8 cellular contexts compared by ENCODE assay signal in the genomic region with DNA sequence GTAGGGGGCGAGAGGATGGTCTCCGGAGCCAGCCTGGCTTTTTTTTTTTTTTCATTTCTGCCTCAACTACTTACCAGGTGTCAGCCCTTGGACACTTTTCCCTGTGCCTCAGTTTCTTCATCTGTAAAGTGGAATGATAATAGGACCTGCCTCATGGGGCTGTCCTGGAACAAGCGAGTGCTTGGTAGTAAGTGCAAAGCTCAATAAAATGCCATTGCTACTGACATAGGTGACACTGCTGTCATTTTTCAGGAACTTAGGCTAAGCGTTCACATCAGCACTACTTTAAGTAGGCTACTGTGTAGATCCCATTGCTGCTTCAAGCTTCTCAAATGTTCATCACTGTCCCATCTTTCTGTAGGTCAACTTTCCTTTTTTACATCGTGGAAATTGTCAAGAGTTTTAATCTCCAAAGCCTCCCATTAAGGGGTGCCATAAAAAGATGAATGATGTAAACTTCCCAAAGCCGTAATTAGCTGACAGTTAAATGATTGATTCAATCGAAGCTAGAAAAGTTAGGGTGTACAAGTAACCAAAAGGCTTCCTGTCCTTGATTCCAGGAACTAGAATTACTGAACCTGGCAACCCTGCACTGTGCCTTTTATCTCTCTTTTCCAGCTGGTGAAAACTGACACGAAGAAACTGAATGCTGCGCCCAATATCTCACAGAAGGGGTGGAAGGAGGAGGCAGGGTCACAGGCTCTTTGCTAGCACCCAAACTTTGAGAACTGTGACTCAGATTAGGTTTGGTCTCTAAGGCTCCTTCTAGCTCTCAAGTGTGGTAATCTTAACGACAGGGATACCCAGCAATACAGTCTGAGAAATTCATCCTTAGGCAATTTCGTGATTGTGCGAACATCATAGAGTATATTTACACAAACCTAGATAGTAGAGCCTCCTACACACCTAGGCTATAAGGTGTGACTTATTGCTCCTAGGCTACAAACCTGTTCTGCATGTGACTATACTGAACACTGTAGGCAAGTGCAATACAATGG. TPM values are rescaled to one million over a fixed set of nuclear protein-coding genes. Genes with fewer than 3 reads are reported as not detected.
DNase-seq lines count a peak whose midpoint lies in the region; ATAC-seq and TF ChIP-seq lines count a peak whose summit lies in the region.

No MANE protein-coding gene starts in this region.

- POLR2A ChIA-PET in activated naive CD8-positive, alpha-beta T cell treated with anti-CD3 and anti-CD28 coated beads, Interleukin-2, amount 10 ng/mL, durations not matched to agents 7 days and 5 days (lab: Charles Lee), result interaction anchor here (0.7 to 1.9 kb wide), 5 partner anchors 13 to 431 kb away, joined by 3 to 9 read pairs (median 3); no protein-coding TSS in a partner anchor

- peak overlapping the region; percentile 84 for H3K4me3 Mint-ChIP-seq in activated naive CD8-positive, alpha-beta T cell treated with anti-CD3 and anti-CD28 coated beads, Interleukin-2, amount 10 ng/mL, durations not matched to agents 7 days and 5 days

- peaks cover 32% of the 10 kb centered on the region for H3K79me2 ChIP-seq in smooth muscle cell (ENCODE audit: low read depth)

- peaks cover 30% of the 10 kb centered on the region for H4K20me1 ChIP-seq in smooth muscle cell (ENCODE audit: low read depth)

- TF ChIP-seq CTCF in smooth muscle cell (IDR thresholded peaks at IDR 0.05; ENCODE audit: borderline replicate concordance, insufficient read depth, poor library complexity, severe bottlenecking), result no peak

- H3K27ac ChIP-seq in iPS-18a (ENCODE audit: low read length) (no peak overlapping the region), smooth muscle cell (ENCODE audit: low read depth) (peak overlapping the region; percentile 50)

- peak; percentile 23 for ATAC-seq in activated naive CD8-positive, alpha-beta T cell treated with anti-CD3 and anti-CD28 coated beads, Interleukin-2, amount 10 ng/mL, durations not matched to agents 7 days and 5 days (ENCODE audit: low read depth)
- ATAC-seq in GM19397 (IDR thresholded peaks at IDR 0.05; ENCODE audit: unreplicated experiment), result no peak

- H3K27ac Mint-ChIP-seq in activated naive CD8-positive, alpha-beta T cell treated with anti-CD3 and anti-CD28 coated beads, Interleukin-2, amount 10 ng/mL, durations not matched to agents 7 days and 5 days, result peak overlapping the region; percentile 85

- H3K4me1 Mint-ChIP-seq in activated naive CD8-positive, alpha-beta T cell treated with anti-CD3 and anti-CD28 coated beads, Interleukin-2, amount 10 ng/mL, durations not matched to agents 7 days and 5 days, result peaks cover 51% of the 10 kb centered on the region

- no peaks in the 10 kb centered on the region for H3K36me3 ChIP-seq in iPS-18a (ENCODE audit: control insufficient read depth, low read depth, low read length)
- H3K36me3 ChIP-seq in smooth muscle cell (ENCODE audit: low read depth), result no peaks in the 10 kb centered on the region

- in situ Hi-C loops in KBM-7 (cut with MboI; ENCODE audit: low pct_unique_long_range_greater_than_20kb, low sequenced_read_pairs), result no loop called here

- peak overlapping the region; percentile 61 for H3K9ac ChIP-seq in iPS-18a (ENCODE audit: low read length)
- no peak overlapping the region for H3K9ac ChIP-seq in smooth muscle cell (ENCODE audit: low read depth)

- H3K27me3 Mint-ChIP-seq in activated naive CD8-positive, alpha-beta T cell treated with anti-CD3 and anti-CD28 coated beads, Interleukin-2, amount 10 ng/mL, durations not matched to agents 7 days and 5 days, result no peaks in the 10 kb centered on the region

- peak; percentile 69 for DNase-seq in DMS53 (lab: John Stamatoyannopoulos, UW)
- DNase-seq in KBM-7, result peak; percentile 73
- no peak for DNase-seq in activated naive CD8-positive, alpha-beta T cell treated with anti-CD3 and anti-CD28 coated beads, Interleukin-2, amount 10 ng/mL, durations not matched to agents 7 days and 5 days
- DNase-seq in smooth muscle cell (lab: John Stamatoyannopoulos, UW; ENCODE audit: unreplicated experiment), result no peak
- no peak for DNase-seq in epidermal melanocyte (ENCODE audit: insufficient read length, low spot score)
- DNase-seq in dedifferentiated amniotic fluid mesenchymal stem cell (ENCODE audit: extremely low spot score), result no peak

- peaks cover 10% of the 10 kb centered on the region for H3K9me3 Mint-ChIP-seq in activated naive CD8-positive, alpha-beta T cell treated with anti-CD3 and anti-CD28 coated beads, Interleukin-2, amount 10 ng/mL, durations not matched to agents 7 days and 5 days

- peaks cover 28% of the 10 kb centered on the region for H3F3A ChIP-seq in smooth muscle cell (ENCODE audit: low read depth)

- H3K27me3 ChIP-seq in iPS-18a (ENCODE audit: control insufficient read depth, insufficient read depth, low read length) (peaks cover 14% of the 10 kb centered on the region), smooth muscle cell (ENCODE audit: low read depth) (no peaks in the 10 kb centered on the region)

- H3K4me3 ChIP-seq in iPS-18a (ENCODE audit: low read length) (peak overlapping the region; percentile 97), smooth muscle cell (peak overlapping the region; percentile 89)

- H3K4me2 ChIP-seq in smooth muscle cell, result peak overlapping the region; percentile 95

- peaks cover 8% of the 10 kb centered on the region for H3K4me1 ChIP-seq in iPS-18a (ENCODE audit: control insufficient read depth, low read depth, low read length)
- H3K4me1 ChIP-seq in smooth muscle cell (ENCODE audit: low read depth), result peaks cover 19% of the 10 kb centered on the region

- H2AFZ ChIP-seq in smooth muscle cell (ENCODE audit: low read depth), result peak overlapping the region; percentile 44

- no peaks in the 10 kb centered on the region for H3K9me3 ChIP-seq in iPS-18a (ENCODE audit: control insufficient read depth, low read depth, low read length)
- no peaks in the 10 kb centered on the region for H3K9me3 ChIP-seq in smooth muscle cell (replicated peaks; ENCODE audit: low read depth)

- 50% methylated on average over 12 of the region's 12 CpGs for WGBS in smooth muscle cell (ENCODE audit: low lambda C conversion rate)

- H3K36me3 Mint-ChIP-seq in activated naive CD8-positive, alpha-beta T cell treated with anti-CD3 and anti-CD28 coated beads, Interleukin-2, amount 10 ng/mL, durations not matched to agents 7 days and 5 days, result peaks cover 7% of the 10 kb centered on the region

RNA-seq across cellular contexts. Expression of a gene that starts 0.9 kb away (rescaled TPM):
- 1 to 10 TPM; 4.4 to 5.6 TPM for total RNA-seq in activated naive CD8-positive, alpha-beta T cell treated with anti-CD3 and anti-CD28 coated beads, Interleukin-2, amount 10 ng/mL, durations not matched to agents 7 days and 5 days
- total RNA-seq in smooth muscle cell, result 32.8 and 34.0 TPM in 2 replicates
- 12.0 and 16.1 TPM in 2 replicates for polyA plus RNA-seq in smooth muscle cell

Comparison
In these comparisons a context has a peak if more than half of its experiments do, and no peak if none do; other contexts are left out.
1. DNase-seq: peak in DMS53 (single experiment) and KBM-7 (single experiment); none in activated naive CD8-positive, alpha-beta T cell treated with anti-CD3 and anti-CD28 coated beads, Interleukin-2, amount 10 ng/mL, durations not matched to agents 7 days and 5 days (single experiment), smooth muscle cell (single experiment), epidermal melanocyte (single experiment) and dedifferentiated amniotic fluid mesenchymal stem cell (single experiment).